In the genomic region with DNA sequence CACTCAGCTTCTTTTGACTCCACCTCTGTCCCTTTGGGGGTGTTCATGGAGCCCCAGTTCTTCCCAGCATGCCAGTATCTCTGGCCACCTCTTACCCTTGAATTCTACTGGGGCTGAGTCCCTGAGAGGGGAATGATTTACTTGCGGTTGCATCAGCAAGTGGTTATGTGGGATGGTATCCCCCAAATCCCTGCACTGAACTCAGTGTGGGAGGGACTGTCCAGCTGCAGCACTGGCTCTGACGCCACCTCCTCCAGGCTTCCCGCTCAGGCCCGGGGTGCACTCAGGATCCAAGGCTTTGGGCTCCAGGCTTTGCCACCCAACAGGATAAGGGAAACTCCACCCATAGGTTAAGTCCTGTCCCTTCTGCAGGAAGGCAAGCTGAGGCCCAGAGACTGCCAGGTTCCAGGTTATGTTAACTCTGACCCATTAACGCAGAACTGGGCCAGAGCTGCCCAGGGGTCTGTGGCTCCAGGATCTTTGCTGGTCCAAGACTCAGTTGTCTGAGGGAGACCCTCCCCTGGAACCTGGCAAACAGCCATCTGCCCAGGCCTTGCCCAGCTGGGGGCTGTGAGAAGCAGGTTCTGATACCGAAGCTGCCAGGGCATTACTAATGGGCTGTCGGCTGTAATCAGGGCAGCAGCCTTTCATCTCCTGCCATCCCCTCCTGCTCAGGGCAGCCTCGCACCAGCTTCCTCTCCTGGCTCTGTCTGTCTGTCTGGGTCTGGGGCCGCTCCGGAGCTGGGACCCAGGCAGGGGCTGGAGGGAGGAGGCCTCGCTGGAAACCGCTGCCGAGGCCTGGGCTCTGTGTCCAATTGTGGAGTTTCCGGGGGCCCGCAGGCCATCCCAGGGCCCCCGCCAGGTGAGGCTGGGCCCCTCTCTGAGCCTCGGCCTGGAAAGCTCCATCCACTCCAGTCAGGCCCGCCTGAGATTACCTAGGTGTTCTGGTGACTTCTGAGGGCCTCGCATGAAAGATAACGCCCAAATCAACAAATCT, we compare ENCODE assay signal across 14 cellular contexts.
"Had no signal": no experiment of that assay in that cellular context is flagged by ENCODE, and none has a peak within 500 bp of the region (broad histone marks: within the 10 kb centered on the region; RNA-seq: fewer than 3 reads in every experiment).

No MANE protein-coding gene starts in this region.

- H3K27me3 Mint-ChIP-seq: activated naive CD8-positive, alpha-beta T cell had no signal

- H3K4me3 Mint-ChIP-seq: activated naive CD8-positive, alpha-beta T cell; activated T-cell treated with anti-CD3 and anti-CD28 coated beads, Interleukin-2, amount 50 U/mL, for 4 hours had no signal

- H3K4me1 ChIP-seq: breast epithelium, foreskin keratinocyte, left lung, upper lobe of right lung had no signal

- H3K36me3 Mint-ChIP-seq: activated naive CD8-positive, alpha-beta T cell had no signal

- H3K36me3 ChIP-seq: breast epithelium, left lung, upper lobe of right lung had no signal

- ATAC-seq: activated CD4-positive, CD25-positive, alpha-beta regulatory T cell treated with anti-CD3 and anti-CD28 coated beads, Interleukin-2, amount 50 U/mL, for 24 hours; activated T-cell treated with anti-CD3 and anti-CD28 coated beads, Interleukin-2, amount 50 U/mL, for 4 hours; foreskin keratinocyte; left lung; upper lobe of right lung had no signal

- H3K9me3 ChIP-seq: breast epithelium, left lung, upper lobe of right lung had no signal

- DNase-seq: activated effector memory CD4-positive, alpha-beta T cell treated with anti-CD3 and anti-CD28 coated beads, Interleukin-2, amount 50 U/mL, for 16 hours; activated T-cell treated with anti-CD3 and anti-CD28 coated beads, Interleukin-2, amount 50 U/mL, for 4 hours; anterior cingulate cortex; foreskin keratinocyte; head of caudate nucleus; left lung; mesenchymal stem cell; nucleus accumbens; stimulated activated naive CD4-positive, alpha-beta T cell treated with Interleukin-2 at 50 U/mL for 16 hours; upper lobe of right lung had no signal

- H3K9me3 Mint-ChIP-seq: activated T-cell treated with anti-CD3 and anti-CD28 coated beads, Interleukin-2, amount 50 U/mL, for 4 hours had no signal

- H3K27ac ChIP-seq: breast epithelium, foreskin keratinocyte, left lung, upper lobe of right lung had no signal

- H3K27me3 ChIP-seq: breast epithelium, foreskin keratinocyte had no signal

- H3K27ac Mint-ChIP-seq: activated naive CD8-positive, alpha-beta T cell; progenitor cell of endocrine pancreas had no signal

- H3K4me3 ChIP-seq: breast epithelium, left lung, upper lobe of right lung had no signal
